ENCODE assay signal across 27 cellular contexts in genomic region chr6:1365701-1366100, GRCh38. TPM values are rescaled to one million over a fixed set of nuclear protein-coding genes. Genes with fewer than 3 reads are reported as not detected.
"Had no signal": no experiment of that assay in that cellular context is flagged by ENCODE, and none has a peak within 500 bp of the region (broad histone marks: within the 10 kb centered on the region; RNA-seq: fewer than 3 reads in every experiment).

No MANE protein-coding gene starts in this region.

- H3K4me3 ChIP-seq: heart left ventricle, right lobe of liver, thoracic aorta had no signal

- H3K27ac ChIP-seq: brain microvascular endothelial cell, heart left ventricle, right lobe of liver, thoracic aorta, WERI-Rb-1 had no signal

- H3K4me1 ChIP-seq: right lobe of liver had no signal

- ATAC-seq: activated CD4-positive, CD25-positive, alpha-beta regulatory T cell treated with anti-CD3 and anti-CD28 coated beads, Interleukin-2, amount 50 U/mL, for 24 hours; heart left ventricle; left lobe of liver; right lobe of liver; SK-N-SH treated with all-trans-retinoic acid at 6 μM for 48 hours; stimulated activated naive CD8-positive, alpha-beta T cell treated with anti-CD3 and anti-CD28 coated beads, Interleukin-15, Interleukin-2, amounts not matched to agents 100 U/mL and 50 U/mL, for 24 hours; T-helper 17 cell had no signal

- H3K27me3 ChIP-seq: brain microvascular endothelial cell, right lobe of liver had no signal

- DNase-seq: activated CD4-positive, alpha-beta T cell treated with anti-CD3 and anti-CD28 coated beads for 48 hours; activated CD4-positive, alpha-beta T cell treated with anti-CD3 and anti-CD28 coated beads, Interleukin-2, amount 50 U/mL, for 48 hours; activated CD8-positive, alpha-beta memory T cell treated with anti-CD3 and anti-CD28 coated beads for 24 hours; activated effector memory CD4-positive, alpha-beta T cell treated with Interleukin-2 at 50 U/mL for 16 hours; activated naive CD4-positive, alpha-beta T cell treated with anti-CD3 and anti-CD28 coated beads for 36 hours; activated naive CD8-positive, alpha-beta T cell treated with anti-CD3 and anti-CD28 coated beads for 36 hours; brain microvascular endothelial cell; endodermal cell; heart left ventricle; kidney glomerular epithelial cell; posterior cingulate gyrus; right lobe of liver; stimulated activated CD4-positive, alpha-beta T cell treated with anti-CD3 and anti-CD28 coated beads, Interleukin-12 subunit alpha, Interleukin-12 subunit beta, amount 100 ng/mL, for 4 hours; stimulated activated CD4-positive, alpha-beta T cell treated with anti-CD3 and anti-CD28 coated beads, Interleukin-4, amount 100 ng/mL, for 1 hour; stimulated activated naive CD8-positive, alpha-beta T cell treated with anti-CD3 and anti-CD28 coated beads, Interleukin-15, Interleukin-2, amounts not matched to agents 100 U/mL and 50 U/mL, for 24 hours; T-helper 17 cell; T1000; WERI-Rb-1 had no signal

- H3K9me3 ChIP-seq: right lobe of liver, thoracic aorta had no signal

- H3K36me3 ChIP-seq: brain microvascular endothelial cell, heart left ventricle, right lobe of liver, thoracic aorta, WERI-Rb-1 had no signal

RNA-seq across cellular contexts. Expression of gene FOXF2, which starts 23.7 kb away (rescaled TPM):
- total RNA-seq: activated naive CD4-positive, alpha-beta T cell treated with anti-CD3 and anti-CD28 coated beads for 36 hours; activated naive CD8-positive, alpha-beta T cell treated with anti-CD3 and anti-CD28 coated beads for 36 hours; left lobe of liver; lung microvascular endothelial cell; T-helper 17 cell had no signal

RNA-seq across cellular contexts. Expression of gene FOXQ1, which starts 53.8 kb away (rescaled TPM):
- total RNA-seq: activated naive CD4-positive, alpha-beta T cell treated with anti-CD3 and anti-CD28 coated beads for 36 hours; activated naive CD8-positive, alpha-beta T cell treated with anti-CD3 and anti-CD28 coated beads for 36 hours; cardiac septum; chondrocyte; heart left ventricle; lung microvascular endothelial cell; mesenteric fat pad; skeletal muscle tissue; T-helper 17 cell had no signal
